1 cellular context compared by ENCODE assay signal in the genomic region with DNA sequence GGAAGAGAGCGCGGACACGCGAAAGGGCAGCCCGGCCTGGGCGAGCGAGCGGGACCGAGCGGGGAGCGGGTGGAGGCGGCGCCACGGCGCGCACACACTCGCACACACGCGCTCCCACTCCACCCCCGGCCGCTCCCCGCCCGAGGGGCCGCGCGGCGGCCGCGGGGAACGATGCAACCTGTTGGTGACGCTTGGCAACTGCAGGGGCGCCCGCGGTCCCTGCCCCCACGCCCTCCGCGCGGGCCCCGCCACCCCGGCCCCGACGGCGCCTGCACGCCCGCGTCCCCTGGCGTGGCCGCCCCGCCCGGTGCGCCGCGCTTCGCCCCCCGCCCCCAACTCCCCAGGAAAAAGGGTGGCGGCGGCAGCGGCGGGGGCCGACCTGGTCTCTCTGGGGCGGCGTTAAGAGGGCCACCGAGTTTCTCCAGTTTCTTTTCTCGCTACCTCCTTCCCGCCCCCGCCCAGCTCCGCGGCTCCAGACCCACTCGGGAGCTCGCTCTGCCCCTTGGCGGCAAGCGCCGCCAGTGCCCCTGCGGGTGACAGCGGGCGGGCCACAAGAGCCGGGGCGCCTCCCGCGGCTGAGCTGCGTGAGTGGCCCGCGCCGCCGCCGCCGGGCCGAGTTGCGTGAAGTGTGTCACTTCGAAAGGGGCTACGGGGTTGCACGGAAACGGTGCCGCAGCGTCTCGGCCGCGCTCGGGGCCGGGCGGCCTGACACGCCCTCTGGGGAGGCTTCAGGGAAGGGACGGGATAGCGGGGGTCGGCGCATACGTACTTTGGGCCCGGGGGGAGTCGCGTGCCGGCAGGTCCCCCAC.
TF ChIP-seq lines count a peak whose summit lies in the region.

A gene (minus strand): TSS at position 80 of the 809 bp plus-strand sequence. CDS start 2,847 bp downstream, outside the sequence.

TF ChIP-seq in GM12878, 131 proteins besides CTCF, POLR2A, EP300 and RAD21 (continued from another document and continues in another):
- TF ChIP-seq, protein P1, sequence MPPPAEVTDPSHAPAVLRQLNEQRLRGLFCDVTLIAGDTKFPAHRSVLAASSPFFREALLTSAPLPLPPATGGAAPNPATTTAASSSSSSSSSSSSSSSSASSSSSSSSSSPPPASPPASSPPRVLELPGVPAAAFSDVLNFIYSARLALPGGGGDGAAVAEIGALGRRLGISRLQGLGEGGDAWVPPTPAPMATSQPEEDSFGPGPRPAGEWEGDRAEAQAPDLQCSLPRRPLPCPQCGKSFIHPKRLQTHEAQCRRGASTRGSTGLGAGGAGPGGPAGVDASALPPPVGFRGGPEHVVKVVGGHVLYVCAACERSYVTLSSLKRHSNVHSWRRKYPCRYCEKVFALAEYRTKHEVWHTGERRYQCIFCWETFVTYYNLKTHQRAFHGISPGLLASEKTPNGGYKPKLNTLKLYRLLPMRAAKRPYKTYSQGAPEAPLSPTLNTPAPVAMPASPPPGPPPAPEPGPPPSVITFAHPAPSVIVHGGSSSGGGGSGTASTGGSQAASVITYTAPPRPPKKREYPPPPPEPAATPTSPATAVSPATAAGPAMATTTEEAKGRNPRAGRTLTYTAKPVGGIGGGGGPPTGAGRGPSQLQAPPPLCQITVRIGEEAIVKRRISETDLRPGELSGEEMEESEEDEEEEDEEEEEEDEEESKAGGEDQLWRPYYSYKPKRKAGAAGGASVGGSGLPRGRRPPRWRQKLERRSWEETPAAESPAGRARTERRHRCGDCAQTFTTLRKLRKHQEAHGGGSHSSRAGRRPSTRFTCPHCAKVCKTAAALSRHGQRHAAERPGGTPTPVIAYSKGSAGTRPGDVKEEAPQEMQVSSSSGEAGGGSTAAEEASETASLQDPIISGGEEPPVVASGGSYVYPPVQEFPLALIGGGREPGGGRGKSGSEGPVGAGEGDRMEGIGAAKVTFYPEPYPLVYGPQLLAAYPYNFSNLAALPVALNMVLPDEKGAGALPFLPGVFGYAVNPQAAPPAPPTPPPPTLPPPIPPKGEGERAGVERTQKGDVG (CRISPR knock-in tag; IDR thresholded peaks at IDR 0.05), result no peak
- TF ChIP-seq WRNIP1 (IDR thresholded peaks at IDR 0.05; ENCODE audit: borderline replicate concordance, low read depth, low read length), result no peak
- TF ChIP-seq, protein P2, sequence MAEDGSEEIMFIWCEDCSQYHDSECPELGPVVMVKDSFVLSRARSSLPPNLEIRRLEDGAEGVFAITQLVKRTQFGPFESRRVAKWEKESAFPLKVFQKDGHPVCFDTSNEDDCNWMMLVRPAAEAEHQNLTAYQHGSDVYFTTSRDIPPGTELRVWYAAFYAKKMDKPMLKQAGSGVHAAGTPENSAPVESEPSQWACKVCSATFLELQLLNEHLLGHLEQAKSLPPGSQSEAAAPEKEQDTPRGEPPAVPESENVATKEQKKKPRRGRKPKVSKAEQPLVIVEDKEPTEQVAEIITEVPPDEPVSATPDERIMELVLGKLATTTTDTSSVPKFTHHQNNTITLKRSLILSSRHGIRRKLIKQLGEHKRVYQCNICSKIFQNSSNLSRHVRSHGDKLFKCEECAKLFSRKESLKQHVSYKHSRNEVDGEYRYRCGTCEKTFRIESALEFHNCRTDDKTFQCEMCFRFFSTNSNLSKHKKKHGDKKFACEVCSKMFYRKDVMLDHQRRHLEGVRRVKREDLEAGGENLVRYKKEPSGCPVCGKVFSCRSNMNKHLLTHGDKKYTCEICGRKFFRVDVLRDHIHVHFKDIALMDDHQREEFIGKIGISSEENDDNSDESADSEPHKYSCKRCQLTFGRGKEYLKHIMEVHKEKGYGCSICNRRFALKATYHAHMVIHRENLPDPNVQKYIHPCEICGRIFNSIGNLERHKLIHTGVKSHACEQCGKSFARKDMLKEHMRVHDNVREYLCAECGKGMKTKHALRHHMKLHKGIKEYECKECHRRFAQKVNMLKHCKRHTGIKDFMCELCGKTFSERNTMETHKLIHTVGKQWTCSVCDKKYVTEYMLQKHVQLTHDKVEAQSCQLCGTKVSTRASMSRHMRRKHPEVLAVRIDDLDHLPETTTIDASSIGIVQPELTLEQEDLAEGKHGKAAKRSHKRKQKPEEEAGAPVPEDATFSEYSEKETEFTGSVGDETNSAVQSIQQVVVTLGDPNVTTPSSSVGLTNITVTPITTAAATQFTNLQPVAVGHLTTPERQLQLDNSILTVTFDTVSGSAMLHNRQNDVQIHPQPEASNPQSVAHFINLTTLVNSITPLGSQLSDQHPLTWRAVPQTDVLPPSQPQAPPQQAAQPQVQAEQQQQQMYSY (CRISPR knock-in tag; IDR thresholded peaks at IDR 0.05), result no peak
- no peak for TF ChIP-seq TARDBP (IDR thresholded peaks at IDR 0.05; ENCODE audit: borderline replicate concordance)
- no peak for TF ChIP-seq STAT3 (IDR thresholded peaks at IDR 0.05; ENCODE audit: low read depth, low read length)
- TF ChIP-seq RBBP5 (conservative IDR thresholded peaks at IDR 0.05), result no peak
- TF ChIP-seq MTA3 (IDR thresholded peaks at IDR 0.05; ENCODE audit: borderline replicate concordance, low read length), result no peak; the same call in 1 of the 2 replicates
- TF ChIP-seq, protein P3, sequence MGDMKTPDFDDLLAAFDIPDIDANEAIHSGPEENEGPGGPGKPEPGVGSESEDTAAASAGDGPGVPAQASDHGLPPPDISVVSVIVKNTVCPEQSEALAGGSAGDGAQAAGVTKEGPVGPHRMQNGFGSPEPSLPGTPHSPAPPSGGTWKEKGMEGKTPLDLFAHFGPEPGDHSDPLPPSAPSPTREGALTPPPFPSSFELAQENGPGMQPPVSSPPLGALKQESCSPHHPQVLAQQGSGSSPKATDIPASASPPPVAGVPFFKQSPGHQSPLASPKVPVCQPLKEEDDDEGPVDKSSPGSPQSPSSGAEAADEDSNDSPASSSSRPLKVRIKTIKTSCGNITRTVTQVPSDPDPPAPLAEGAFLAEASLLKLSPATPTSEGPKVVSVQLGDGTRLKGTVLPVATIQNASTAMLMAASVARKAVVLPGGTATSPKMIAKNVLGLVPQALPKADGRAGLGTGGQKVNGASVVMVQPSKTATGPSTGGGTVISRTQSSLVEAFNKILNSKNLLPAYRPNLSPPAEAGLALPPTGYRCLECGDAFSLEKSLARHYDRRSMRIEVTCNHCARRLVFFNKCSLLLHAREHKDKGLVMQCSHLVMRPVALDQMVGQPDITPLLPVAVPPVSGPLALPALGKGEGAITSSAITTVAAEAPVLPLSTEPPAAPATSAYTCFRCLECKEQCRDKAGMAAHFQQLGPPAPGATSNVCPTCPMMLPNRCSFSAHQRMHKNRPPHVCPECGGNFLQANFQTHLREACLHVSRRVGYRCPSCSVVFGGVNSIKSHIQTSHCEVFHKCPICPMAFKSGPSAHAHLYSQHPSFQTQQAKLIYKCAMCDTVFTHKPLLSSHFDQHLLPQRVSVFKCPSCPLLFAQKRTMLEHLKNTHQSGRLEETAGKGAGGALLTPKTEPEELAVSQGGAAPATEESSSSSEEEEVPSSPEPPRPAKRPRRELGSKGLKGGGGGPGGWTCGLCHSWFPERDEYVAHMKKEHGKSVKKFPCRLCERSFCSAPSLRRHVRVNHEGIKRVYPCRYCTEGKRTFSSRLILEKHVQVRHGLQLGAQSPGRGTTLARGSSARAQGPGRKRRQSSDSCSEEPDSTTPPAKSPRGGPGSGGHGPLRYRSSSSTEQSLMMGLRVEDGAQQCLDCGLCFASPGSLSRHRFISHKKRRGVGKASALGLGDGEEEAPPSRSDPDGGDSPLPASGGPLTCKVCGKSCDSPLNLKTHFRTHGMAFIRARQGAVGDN (IDR thresholded peaks at IDR 0.05), result peak; percentile 50
- TF ChIP-seq RUNX3 (IDR thresholded peaks at IDR 0.05; ENCODE audit: low read length), result peak; percentile 12; the same call in 1 of the 2 replicates
- no peak for TF ChIP-seq MYC (IDR thresholded peaks at IDR 0.05; ENCODE audit: insufficient read depth, insufficient read length, insufficient replicate concordance, low read length, severe bottlenecking)
- peak; percentile 68; the same call in 1 of the 3 replicates for TF ChIP-seq POU2F2 (IDR thresholded peaks at IDR 0.05; ENCODE audit: borderline replicate concordance, low read depth, low read length)
- no peak for TF ChIP-seq BRCA1 (IDR thresholded peaks at IDR 0.05; ENCODE audit: low read depth, low read length)
- TF ChIP-seq NR2F1 (conservative IDR thresholded peaks at IDR 0.05), result peak; percentile 62
- no peak for TF ChIP-seq NRF1 (conservative IDR thresholded peaks at IDR 0.05; ENCODE audit: low read depth, low read length)
- TF ChIP-seq FOXK2 (IDR thresholded peaks at IDR 0.05), result no peak
- no peak for TF ChIP-seq HDGF (IDR thresholded peaks at IDR 0.05)
- no peak for TF ChIP-seq TCF7 (IDR thresholded peaks at IDR 0.05; ENCODE audit: borderline replicate concordance)
- TF ChIP-seq, protein P4, sequence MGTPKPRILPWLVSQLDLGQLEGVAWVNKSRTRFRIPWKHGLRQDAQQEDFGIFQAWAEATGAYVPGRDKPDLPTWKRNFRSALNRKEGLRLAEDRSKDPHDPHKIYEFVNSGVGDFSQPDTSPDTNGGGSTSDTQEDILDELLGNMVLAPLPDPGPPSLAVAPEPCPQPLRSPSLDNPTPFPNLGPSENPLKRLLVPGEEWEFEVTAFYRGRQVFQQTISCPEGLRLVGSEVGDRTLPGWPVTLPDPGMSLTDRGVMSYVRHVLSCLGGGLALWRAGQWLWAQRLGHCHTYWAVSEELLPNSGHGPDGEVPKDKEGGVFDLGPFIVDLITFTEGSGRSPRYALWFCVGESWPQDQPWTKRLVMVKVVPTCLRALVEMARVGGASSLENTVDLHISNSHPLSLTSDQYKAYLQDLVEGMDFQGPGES (IDR thresholded peaks at IDR 0.05), result no peak
- no peak for TF ChIP-seq CBX3 (IDR thresholded peaks at IDR 0.05; ENCODE audit: borderline replicate concordance, low read depth)
- TF ChIP-seq, protein P5, sequence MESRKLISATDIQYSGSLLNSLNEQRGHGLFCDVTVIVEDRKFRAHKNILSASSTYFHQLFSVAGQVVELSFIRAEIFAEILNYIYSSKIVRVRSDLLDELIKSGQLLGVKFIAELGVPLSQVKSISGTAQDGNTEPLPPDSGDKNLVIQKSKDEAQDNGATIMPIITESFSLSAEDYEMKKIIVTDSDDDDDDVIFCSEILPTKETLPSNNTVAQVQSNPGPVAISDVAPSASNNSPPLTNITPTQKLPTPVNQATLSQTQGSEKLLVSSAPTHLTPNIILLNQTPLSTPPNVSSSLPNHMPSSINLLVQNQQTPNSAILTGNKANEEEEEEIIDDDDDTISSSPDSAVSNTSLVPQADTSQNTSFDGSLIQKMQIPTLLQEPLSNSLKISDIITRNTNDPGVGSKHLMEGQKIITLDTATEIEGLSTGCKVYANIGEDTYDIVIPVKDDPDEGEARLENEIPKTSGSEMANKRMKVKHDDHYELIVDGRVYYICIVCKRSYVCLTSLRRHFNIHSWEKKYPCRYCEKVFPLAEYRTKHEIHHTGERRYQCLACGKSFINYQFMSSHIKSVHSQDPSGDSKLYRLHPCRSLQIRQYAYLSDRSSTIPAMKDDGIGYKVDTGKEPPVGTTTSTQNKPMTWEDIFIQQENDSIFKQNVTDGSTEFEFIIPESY (IDR thresholded peaks at IDR 0.05), result 0 out of 2 replicates have a peak, but pooled peaks have one; percentile 11
- no peak; the same call in 1 of the 2 replicates for TF ChIP-seq HCFC1 (IDR thresholded peaks at IDR 0.05; ENCODE audit: low read length)
- TF ChIP-seq NFIC (IDR thresholded peaks at IDR 0.05; ENCODE audit: low read depth, low read length), result no peak
- no peak; the same call in none of the 2 replicates for TF ChIP-seq CHD2 (IDR thresholded peaks at IDR 0.05; ENCODE audit: borderline replicate concordance, low read depth, low read length)
- no peak for TF ChIP-seq CHD4 (IDR thresholded peaks at IDR 0.05)
- TF ChIP-seq LARP7 (IDR thresholded peaks at IDR 0.05), result peak; percentile 94
- TF ChIP-seq, protein P6, sequence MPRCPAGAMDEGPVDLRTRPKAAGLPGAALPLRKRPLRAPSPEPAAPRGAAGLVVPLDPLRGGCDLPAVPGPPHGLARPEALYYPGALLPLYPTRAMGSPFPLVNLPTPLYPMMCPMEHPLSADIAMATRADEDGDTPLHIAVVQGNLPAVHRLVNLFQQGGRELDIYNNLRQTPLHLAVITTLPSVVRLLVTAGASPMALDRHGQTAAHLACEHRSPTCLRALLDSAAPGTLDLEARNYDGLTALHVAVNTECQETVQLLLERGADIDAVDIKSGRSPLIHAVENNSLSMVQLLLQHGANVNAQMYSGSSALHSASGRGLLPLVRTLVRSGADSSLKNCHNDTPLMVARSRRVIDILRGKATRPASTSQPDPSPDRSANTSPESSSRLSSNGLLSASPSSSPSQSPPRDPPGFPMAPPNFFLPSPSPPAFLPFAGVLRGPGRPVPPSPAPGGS (IDR thresholded peaks at IDR 0.05; ENCODE audit: borderline replicate concordance, insufficient read depth, low read depth, low read length, poor library complexity, severe bottlenecking), result peak; percentile 70
- TF ChIP-seq, protein P7, sequence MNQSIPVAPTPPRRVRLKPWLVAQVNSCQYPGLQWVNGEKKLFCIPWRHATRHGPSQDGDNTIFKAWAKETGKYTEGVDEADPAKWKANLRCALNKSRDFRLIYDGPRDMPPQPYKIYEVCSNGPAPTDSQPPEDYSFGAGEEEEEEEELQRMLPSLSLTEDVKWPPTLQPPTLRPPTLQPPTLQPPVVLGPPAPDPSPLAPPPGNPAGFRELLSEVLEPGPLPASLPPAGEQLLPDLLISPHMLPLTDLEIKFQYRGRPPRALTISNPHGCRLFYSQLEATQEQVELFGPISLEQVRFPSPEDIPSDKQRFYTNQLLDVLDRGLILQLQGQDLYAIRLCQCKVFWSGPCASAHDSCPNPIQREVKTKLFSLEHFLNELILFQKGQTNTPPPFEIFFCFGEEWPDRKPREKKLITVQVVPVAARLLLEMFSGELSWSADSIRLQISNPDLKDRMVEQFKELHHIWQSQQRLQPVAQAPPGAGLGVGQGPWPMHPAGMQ (IDR thresholded peaks at IDR 0.05; ENCODE audit: borderline replicate concordance), result peak; percentile 61; the same call in 1 of the 2 replicates
- TF ChIP-seq CREB1 (IDR thresholded peaks at IDR 0.05; ENCODE audit: low read depth), result peak; percentile 43; the same call in 1 of the 2 replicates
- peak; percentile 15; the same call in 1 of the 2 replicates for TF ChIP-seq CBFB (IDR thresholded peaks at IDR 0.05; ENCODE audit: low read depth)
- TF ChIP-seq RAD51 (IDR thresholded peaks at IDR 0.05), result no peak
- TF ChIP-seq TCF12 (IDR thresholded peaks at IDR 0.05; ENCODE audit: low read depth, low read length), result 0 out of 2 replicates have a peak, but pooled peaks have one; percentile 18
- no peak for TF ChIP-seq KAT2A (conservative IDR thresholded peaks at IDR 0.05; ENCODE audit: control insufficient read depth, low read depth, low read length)
- peak; percentile 53 to 95 for TF ChIP-seq EGR1 (IDR thresholded peaks at IDR 0.05; ENCODE audit: borderline replicate concordance in 1 of 2, low read depth in 2 of 2, low read length in 2 of 2)
- TF ChIP-seq IRF4 (IDR thresholded peaks at IDR 0.05; ENCODE audit: low read depth, low read length), result no peak
- TF ChIP-seq FOXM1 (IDR thresholded peaks at IDR 0.05; ENCODE audit: low read depth, low read length), result no peak
- peak; percentile 83; the same call in 1 of the 2 replicates for TF ChIP-seq RB1 (IDR thresholded peaks at IDR 0.05; ENCODE audit: borderline replicate concordance)
- TF ChIP-seq, protein P8, sequence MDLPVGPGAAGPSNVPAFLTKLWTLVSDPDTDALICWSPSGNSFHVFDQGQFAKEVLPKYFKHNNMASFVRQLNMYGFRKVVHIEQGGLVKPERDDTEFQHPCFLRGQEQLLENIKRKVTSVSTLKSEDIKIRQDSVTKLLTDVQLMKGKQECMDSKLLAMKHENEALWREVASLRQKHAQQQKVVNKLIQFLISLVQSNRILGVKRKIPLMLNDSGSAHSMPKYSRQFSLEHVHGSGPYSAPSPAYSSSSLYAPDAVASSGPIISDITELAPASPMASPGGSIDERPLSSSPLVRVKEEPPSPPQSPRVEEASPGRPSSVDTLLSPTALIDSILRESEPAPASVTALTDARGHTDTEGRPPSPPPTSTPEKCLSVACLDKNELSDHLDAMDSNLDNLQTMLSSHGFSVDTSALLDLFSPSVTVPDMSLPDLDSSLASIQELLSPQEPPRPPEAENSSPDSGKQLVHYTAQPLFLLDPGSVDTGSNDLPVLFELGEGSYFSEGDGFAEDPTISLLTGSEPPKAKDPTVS (IDR thresholded peaks at IDR 0.05; ENCODE audit: low read depth, low read length), result no peak
